ENCODE assay signal across 14 cellular contexts in the genomic region with DNA sequence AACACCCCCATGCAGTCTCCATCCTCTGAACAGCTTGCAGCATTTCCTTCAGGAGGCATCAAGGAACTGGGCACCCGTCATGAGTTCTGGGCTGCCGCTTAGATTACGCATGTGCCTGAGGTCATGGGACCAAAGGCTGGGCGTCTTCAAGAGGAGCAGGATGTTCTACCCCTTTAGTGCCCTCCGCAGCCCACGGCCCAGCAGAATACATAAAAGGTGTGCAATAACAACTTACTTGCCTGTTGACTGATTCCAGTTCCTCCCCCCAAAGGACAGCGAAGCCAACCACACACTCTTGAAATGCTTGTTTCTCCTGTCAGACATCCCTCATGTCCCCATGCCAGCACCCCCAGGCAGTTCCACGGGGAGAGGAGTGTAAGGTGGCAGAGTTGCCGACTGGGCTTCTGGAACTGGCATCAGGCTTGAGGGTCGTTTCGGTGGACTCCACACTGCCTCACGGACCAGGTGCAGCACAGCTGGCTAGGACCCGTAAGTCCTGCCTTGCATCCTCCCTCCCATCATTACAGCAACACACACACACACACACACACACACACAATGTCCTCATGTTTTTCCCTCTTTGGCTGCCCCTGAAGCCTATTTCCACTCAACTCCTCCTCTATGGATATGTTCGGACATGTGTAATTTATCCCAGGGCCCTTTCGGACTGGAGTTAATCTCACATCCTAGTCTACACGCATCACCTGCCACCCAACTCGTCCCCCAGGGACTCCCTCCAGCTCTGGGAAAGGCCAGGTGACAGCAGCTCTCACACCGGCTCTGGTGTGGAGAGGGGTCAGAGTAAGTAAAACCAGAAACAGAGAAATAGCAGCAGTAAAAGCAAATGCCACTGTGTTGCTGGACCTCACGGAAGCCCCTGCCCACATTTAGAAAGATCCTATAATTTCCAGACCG.
A peak's percentile ranks its signal among the peaks of the same experiment; 100 is the strongest.
DNase-seq lines count a peak whose midpoint lies in the region; ATAC-seq and TF ChIP-seq lines count a peak whose summit lies in the region.
"Had no signal": no experiment of that assay in that cellular context is flagged by ENCODE, and none has a peak within 500 bp of the region (broad histone marks: within the 10 kb centered on the region; RNA-seq: fewer than 3 reads in every experiment).

No MANE protein-coding gene starts in this region.

- H3K4me2 ChIP-seq in Karpas-422 (ENCODE audit: low read depth, low read length, poor library complexity, severe bottlenecking) = peak overlapping the region; percentile 68

- H3K27me3 ChIP-seq in Karpas-422 (ENCODE audit: low read length) (no peaks in the 10 kb centered on the region), esophagus (ENCODE audit: control insufficient read depth in 1 of 2, insufficient read depth in 2 of 2, low read length in 2 of 2) (no peaks in the 10 kb centered on the region), spleen (replicated peaks in 1 of 7) (no peaks in the 10 kb centered on the region)

- peak; percentile 29 for ATAC-seq in GM18907 (IDR thresholded peaks at IDR 0.05; ENCODE audit: unreplicated experiment)
- no peak for ATAC-seq in HG02981 (IDR thresholded peaks at IDR 0.05; ENCODE audit: unreplicated experiment)
- ATAC-seq: activated T-cell treated with anti-CD3 and anti-CD28 coated beads, Interleukin-2, amount 50 U/mL, for 72 hours had no signal

- 59 to 71% methylated on average over 20 of the region's 20 CpGs for WGBS in esophagus, 2 donors
- 64 to 73% (median 69%) methylated on average over 18 to 20 of the region's 20 CpGs for WGBS in spleen, 5 donors

- H3K36me3 ChIP-seq in Karpas-422 (ENCODE audit: insufficient read depth, low read length) (no peaks in the 10 kb centered on the region), esophagus (ENCODE audit: control insufficient read depth in 2 of 2, insufficient read depth in 2 of 2, low read length in 1 of 2) (no peaks in the 10 kb centered on the region), spleen (no peaks in the 10 kb centered on the region)

- TF ChIP-seq POLR2A in spleen (IDR thresholded peaks at IDR 0.05) = peak in 1 of 3 donors; percentile 21

- peak overlapping the region; percentile 49 for H3K4me3 ChIP-seq in Karpas-422 (ENCODE audit: low read length)
- no peak overlapping the region for H3K4me3 ChIP-seq in esophagus (ENCODE audit: low read depth in 1 of 2, low read length in 2 of 2)
- H3K4me3 ChIP-seq in spleen = no peak overlapping the region

- H4K20me1 ChIP-seq in Karpas-422 (ENCODE audit: insufficient read depth, low read depth, low read length) = no peaks in the 10 kb centered on the region

- no peaks in the 10 kb centered on the region for H3K9me2 ChIP-seq in Karpas-422 (replicated peaks; ENCODE audit: insufficient read depth, low read length)

- H3K4me1 ChIP-seq in Karpas-422 (ENCODE audit: low read length) (peaks cover 75% of the 10 kb centered on the region), esophagus (ENCODE audit: control insufficient read depth in 2 of 2, insufficient read depth in 2 of 2, low read length in 1 of 2) (peaks cover 0 to 17% of the 10 kb centered on the region in 2 donors), spleen (peaks cover 0 to 69% (median 43%) of the 10 kb centered on the region in 6 donors)

- TF ChIP-seq CTCF in spleen (IDR thresholded peaks at IDR 0.05 in 8 of 11, conservative IDR thresholded peaks at IDR 0.05 in 3 of 11) = no peak

- DNase-seq in Karpas-422 (peak; percentile 91), spleen (peak; percentile 90), iPS-NIHi7 (ENCODE audit: extremely low spot score) (no peak)
- DNase-seq in activated CD4-positive, CD25-positive, alpha-beta regulatory T cell treated with anti-CD3 and anti-CD28 coated beads, Interleukin-2, amount 50 U/mL, for 72 hours = no peak
- DNase-seq: activated CD4-positive, alpha-beta T cell treated with anti-CD3 and anti-CD28 coated beads, Interleukin-2, amount 10 ng/mL, durations not matched to agents 7 days and 5 days; activated T-cell treated with anti-CD3 and anti-CD28 coated beads, Interleukin-2, amount 50 U/mL, for 72 hours; anterior cingulate cortex; CD4-positive, alpha-beta memory T cell; effector CD4-positive, alpha-beta T cell; naive thymus-derived CD4-positive, alpha-beta T cell; T-helper 1 cell had no signal

- H3K9ac ChIP-seq in Karpas-422 (ENCODE audit: low read length) = peak overlapping the region; percentile 72

- H2AFZ ChIP-seq in Karpas-422 (ENCODE audit: low read length) = peak overlapping the region; percentile 27

- H3K79me2 ChIP-seq in Karpas-422 (ENCODE audit: low read length) = no peaks in the 10 kb centered on the region

- H3K27ac ChIP-seq in Karpas-422 (ENCODE audit: low read length) (peak overlapping the region; percentile 96), esophagus (ENCODE audit: low read depth in 2 of 2, low read length in 1 of 2) (peak overlapping the region; percentile 36 to 63), spleen (peak overlapping the region; percentile 74 to 93 (median 85))

- intact Hi-C loops in spleen (cut with DNase I; ENCODE audit: low total_unique reads) = no loop called here

- no peaks in the 10 kb centered on the region for H3K9me3 ChIP-seq in Karpas-422 (ENCODE audit: low read length)
- no peaks in the 10 kb centered on the region for H3K9me3 ChIP-seq in esophagus (ENCODE audit: control insufficient read depth in 2 of 2, insufficient read depth in 1 of 2, low read depth in 1 of 2, low read length in 1 of 2)
- peaks cover 0 to 5% (median 0%) of the 10 kb centered on the region in 8 donors for H3K9me3 ChIP-seq in spleen

Comparison
In these comparisons a context has a peak if more than half of its experiments do, and no peak if none do; other contexts are left out.
1. DNase-seq: peak in Karpas-422 (single experiment) and spleen (single experiment); none in iPS-NIHi7 (single experiment) and activated CD4-positive, CD25-positive, alpha-beta regulatory T cell treated with anti-CD3 and anti-CD28 coated beads, Interleukin-2, amount 50 U/mL, for 72 hours (single experiment).
2. Peak in every context shown above with its lines, with median percentiles within 50 percentile points of each other: H3K27ac ChIP-seq.